In genomic region chr10:53491774-53492173, GRCh38 we compare ENCODE assay signal across 21 cellular contexts.
"Had no signal": no experiment of that assay in that cellular context is flagged by ENCODE, and none has a peak within 500 bp of the region (broad histone marks: within the 10 kb centered on the region; RNA-seq: fewer than 3 reads in every experiment).

No MANE protein-coding gene starts in this region.

- H3K27me3 ChIP-seq: breast epithelium, colonic mucosa, gastroesophageal sphincter, pancreas, stomach, suprapubic skin, tibial nerve had no signal

- H3K9me3 ChIP-seq: breast epithelium, colonic mucosa, pancreas, tibial nerve had no signal

- H3K36me3 Mint-ChIP-seq: activated naive CD8-positive, alpha-beta T cell treated with anti-CD3 and anti-CD28 coated beads, Interleukin-2, amount 10 ng/mL, durations not matched to agents 7 days and 5 days; memory B cell; stimulated activated memory B cell treated with anti-CD40 and anti-IgM and Interleukin-4, amounts not matched to agents 10 μg/mL and 1 μg/mL and 100 μg/mL, for 72 hours had no signal

- H3K4me3 Mint-ChIP-seq: activated naive CD8-positive, alpha-beta T cell treated with anti-CD3 and anti-CD28 coated beads, Interleukin-2, amount 10 ng/mL, durations not matched to agents 7 days and 5 days; memory B cell; nephron; stimulated activated memory B cell treated with anti-CD40 and anti-IgM and Interleukin-4, amounts not matched to agents 10 μg/mL and 1 μg/mL and 100 μg/mL, for 72 hours had no signal

- H3K27ac Mint-ChIP-seq: activated naive CD8-positive, alpha-beta T cell treated with anti-CD3 and anti-CD28 coated beads, Interleukin-2, amount 10 ng/mL, durations not matched to agents 7 days and 5 days; memory B cell; nephron; stimulated activated memory B cell treated with anti-CD40 and anti-IgM and Interleukin-4, amounts not matched to agents 10 μg/mL and 1 μg/mL and 100 μg/mL, for 72 hours had no signal

- DNase-seq: activated CD8-positive, alpha-beta memory T cell treated with anti-CD3 and anti-CD28 coated beads, Interleukin-2, amount 50 U/mL, for 48 hours; activated naive CD4-positive, alpha-beta T cell treated with Interleukin-2 at 50 U/mL for 16 hours; activated naive CD8-positive, alpha-beta T cell treated with anti-CD3 and anti-CD28 coated beads, Interleukin-2, amount 10 ng/mL, durations not matched to agents 7 days and 5 days; activated T-cell treated with anti-CD3 and anti-CD28 coated beads, Interleukin-2, amount 50 U/mL, for 48 hours; amniotic stem cell; colonic mucosa; head of caudate nucleus; hypothalamus; left cardiac atrium; pancreas; small intestine; stomach had no signal

- H3K4me3 ChIP-seq: breast epithelium, colonic mucosa, gastroesophageal sphincter, pancreas, stomach, suprapubic skin, tibial nerve had no signal

- H3K4me1 ChIP-seq: breast epithelium, colonic mucosa, gastroesophageal sphincter, pancreas, stomach, suprapubic skin, tibial nerve had no signal

- H3K4me1 Mint-ChIP-seq: activated naive CD8-positive, alpha-beta T cell treated with anti-CD3 and anti-CD28 coated beads, Interleukin-2, amount 10 ng/mL, durations not matched to agents 7 days and 5 days; memory B cell; nephron; stimulated activated memory B cell treated with anti-CD40 and anti-IgM and Interleukin-4, amounts not matched to agents 10 μg/mL and 1 μg/mL and 100 μg/mL, for 72 hours had no signal

- H3K36me3 ChIP-seq: breast epithelium, colonic mucosa, gastroesophageal sphincter, pancreas, stomach, suprapubic skin, tibial nerve had no signal

- H3K27ac ChIP-seq: breast epithelium, colonic mucosa, epithelial cell of prostate, gastroesophageal sphincter, pancreas, stomach, suprapubic skin, tibial nerve had no signal

- ATAC-seq: gastroesophageal sphincter; left cardiac atrium; pancreas; sciatic nerve; stimulated activated memory B cell treated with anti-CD40 and anti-IgM and Interleukin-4, amounts not matched to agents 10 μg/mL and 1 μg/mL and 100 μg/mL, for 72 hours had no signal

- H3K27me3 Mint-ChIP-seq: activated naive CD8-positive, alpha-beta T cell treated with anti-CD3 and anti-CD28 coated beads, Interleukin-2, amount 10 ng/mL, durations not matched to agents 7 days and 5 days; memory B cell; stimulated activated memory B cell treated with anti-CD40 and anti-IgM and Interleukin-4, amounts not matched to agents 10 μg/mL and 1 μg/mL and 100 μg/mL, for 72 hours had no signal
